1 cellular context compared by ENCODE assay signal in genomic region chr16:68749424-68749823, GRCh38.
A peak's percentile ranks its signal among the peaks of the same experiment; 100 is the strongest.
TF ChIP-seq lines count a peak whose summit lies in the region.

No MANE protein-coding gene starts in this region.

TF ChIP-seq in HepG2, 621 proteins besides CTCF, POLR2A, EP300 and RAD21 (continued from another document and continues in another):
- TF ChIP-seq ZNF121 (CRISPR knock-in tag; IDR thresholded peaks at IDR 0.05) = peak; percentile 27; the same call in 1 of the 2 replicates
- TF ChIP-seq ZNF264 (CRISPR knock-in tag; IDR thresholded peaks at IDR 0.05) = 0 out of 2 replicates have a peak, but pooled peaks have one; percentile 10
- TF ChIP-seq ZNF652 (CRISPR knock-in tag; IDR thresholded peaks at IDR 0.05; ENCODE audit: borderline replicate concordance, low read depth) = peak; percentile 34; the same call in 1 of the 2 replicates
- TF ChIP-seq ZNF235 (CRISPR knock-in tag; IDR thresholded peaks at IDR 0.05; ENCODE audit: borderline replicate concordance) = no peak
- peak; percentile 32; the same call in 1 of the 2 replicates for TF ChIP-seq ZFX (CRISPR knock-in tag; IDR thresholded peaks at IDR 0.05; ENCODE audit: low read depth)
- TF ChIP-seq ZKSCAN1 (IDR thresholded peaks at IDR 0.05; ENCODE audit: low read length) = no peak
- TF ChIP-seq NR2F2 (IDR thresholded peaks at IDR 0.05; ENCODE audit: borderline replicate concordance, low read depth) = peak; percentile 81
- TF ChIP-seq NCOA1 (CRISPR knock-in tag; IDR thresholded peaks at IDR 0.05) = no peak
- no peak for TF ChIP-seq ZNF138 (CRISPR knock-in tag; IDR thresholded peaks at IDR 0.05; ENCODE audit: low read depth)
- peak; percentile 84 for TF ChIP-seq HDAC2 (CRISPR knock-in tag; IDR thresholded peaks at IDR 0.05)
- TF ChIP-seq ZBTB7B (CRISPR knock-in tag; IDR thresholded peaks at IDR 0.05) = peak; percentile 38; the same call in 1 of the 2 replicates
- TF ChIP-seq, protein P1, sequence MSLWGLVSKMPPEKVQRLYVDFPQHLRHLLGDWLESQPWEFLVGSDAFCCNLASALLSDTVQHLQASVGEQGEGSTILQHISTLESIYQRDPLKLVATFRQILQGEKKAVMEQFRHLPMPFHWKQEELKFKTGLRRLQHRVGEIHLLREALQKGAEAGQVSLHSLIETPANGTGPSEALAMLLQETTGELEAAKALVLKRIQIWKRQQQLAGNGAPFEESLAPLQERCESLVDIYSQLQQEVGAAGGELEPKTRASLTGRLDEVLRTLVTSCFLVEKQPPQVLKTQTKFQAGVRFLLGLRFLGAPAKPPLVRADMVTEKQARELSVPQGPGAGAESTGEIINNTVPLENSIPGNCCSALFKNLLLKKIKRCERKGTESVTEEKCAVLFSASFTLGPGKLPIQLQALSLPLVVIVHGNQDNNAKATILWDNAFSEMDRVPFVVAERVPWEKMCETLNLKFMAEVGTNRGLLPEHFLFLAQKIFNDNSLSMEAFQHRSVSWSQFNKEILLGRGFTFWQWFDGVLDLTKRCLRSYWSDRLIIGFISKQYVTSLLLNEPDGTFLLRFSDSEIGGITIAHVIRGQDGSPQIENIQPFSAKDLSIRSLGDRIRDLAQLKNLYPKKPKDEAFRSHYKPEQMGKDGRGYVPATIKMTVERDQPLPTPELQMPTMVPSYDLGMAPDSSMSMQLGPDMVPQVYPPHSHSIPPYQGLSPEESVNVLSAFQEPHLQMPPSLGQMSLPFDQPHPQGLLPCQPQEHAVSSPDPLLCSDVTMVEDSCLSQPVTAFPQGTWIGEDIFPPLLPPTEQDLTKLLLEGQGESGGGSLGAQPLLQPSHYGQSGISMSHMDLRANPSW (CRISPR knock-in tag; IDR thresholded peaks at IDR 0.05; ENCODE audit: borderline replicate concordance) = no peak; the same call in 1 of the 2 replicates
- TF ChIP-seq ZBTB39 (CRISPR knock-in tag; IDR thresholded peaks at IDR 0.05) = peak; percentile 53; the same call in 1 of the 2 replicates
- TF ChIP-seq NFIC (IDR thresholded peaks at IDR 0.05; ENCODE audit: low read length) = peak; percentile 39; the same call in 1 of the 2 replicates
- TF ChIP-seq, protein P2, sequence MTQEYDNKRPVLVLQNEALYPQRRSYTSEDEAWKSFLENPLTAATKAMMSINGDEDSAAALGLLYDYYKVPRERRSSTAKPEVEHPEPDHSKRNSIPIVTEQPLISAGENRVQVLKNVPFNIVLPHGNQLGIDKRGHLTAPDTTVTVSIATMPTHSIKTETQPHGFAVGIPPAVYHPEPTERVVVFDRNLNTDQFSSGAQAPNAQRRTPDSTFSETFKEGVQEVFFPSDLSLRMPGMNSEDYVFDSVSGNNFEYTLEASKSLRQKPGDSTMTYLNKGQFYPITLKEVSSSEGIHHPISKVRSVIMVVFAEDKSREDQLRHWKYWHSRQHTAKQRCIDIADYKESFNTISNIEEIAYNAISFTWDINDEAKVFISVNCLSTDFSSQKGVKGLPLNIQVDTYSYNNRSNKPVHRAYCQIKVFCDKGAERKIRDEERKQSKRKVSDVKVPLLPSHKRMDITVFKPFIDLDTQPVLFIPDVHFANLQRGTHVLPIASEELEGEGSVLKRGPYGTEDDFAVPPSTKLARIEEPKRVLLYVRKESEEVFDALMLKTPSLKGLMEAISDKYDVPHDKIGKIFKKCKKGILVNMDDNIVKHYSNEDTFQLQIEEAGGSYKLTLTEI (CRISPR knock-in tag; conservative IDR thresholded peaks at IDR 0.05) = no peak
- TF ChIP-seq MTF2 (CRISPR knock-in tag; IDR thresholded peaks at IDR 0.05; ENCODE audit: borderline replicate concordance) = no peak
- no peak for TF ChIP-seq ZNF598 (CRISPR knock-in tag; IDR thresholded peaks at IDR 0.05; ENCODE audit: borderline replicate concordance)
- TF ChIP-seq ZNF709 (CRISPR knock-in tag; IDR thresholded peaks at IDR 0.05) = no peak
- peak; percentile 43; the same call in 1 of the 2 replicates for TF ChIP-seq SMC3 (IDR thresholded peaks at IDR 0.05; ENCODE audit: low read length)
- no peak for TF ChIP-seq SRSF4 (IDR thresholded peaks at IDR 0.05; ENCODE audit: low read depth, low read length, poor library complexity, severe bottlenecking)
- TF ChIP-seq, protein P3, sequence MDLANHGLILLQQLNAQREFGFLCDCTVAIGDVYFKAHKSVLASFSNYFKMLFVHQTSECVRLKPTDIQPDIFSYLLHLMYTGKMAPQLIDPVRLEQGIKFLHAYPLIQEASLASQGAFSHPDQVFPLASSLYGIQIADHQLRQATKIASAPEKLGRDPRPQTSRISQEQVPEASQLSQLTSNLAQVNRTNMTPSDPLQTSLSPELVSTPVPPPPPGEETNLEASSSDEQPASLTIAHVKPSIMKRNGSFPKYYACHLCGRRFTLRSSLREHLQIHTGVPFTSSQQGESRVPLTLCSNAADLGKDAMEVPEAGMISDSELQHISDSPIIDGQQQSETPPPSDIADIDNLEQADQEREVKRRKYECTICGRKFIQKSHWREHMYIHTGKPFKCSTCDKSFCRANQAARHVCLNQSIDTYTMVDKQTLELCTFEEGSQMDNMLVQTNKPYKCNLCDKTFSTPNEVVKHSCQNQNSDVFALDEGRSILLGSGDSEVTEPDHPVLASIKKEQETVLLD (CRISPR knock-in tag; IDR thresholded peaks at IDR 0.05; ENCODE audit: low read depth) = no peak
- no peak for TF ChIP-seq GTF2F1 (IDR thresholded peaks at IDR 0.05; ENCODE audit: low read length)
- TF ChIP-seq MBD4 (IDR thresholded peaks at IDR 0.05; ENCODE audit: borderline replicate concordance, low read length) = no peak
- no peak for TF ChIP-seq TOE1 (CRISPR knock-in tag; IDR thresholded peaks at IDR 0.05)
- no peak for TF ChIP-seq ZNF234 (CRISPR knock-in tag; conservative IDR thresholded peaks at IDR 0.05)
- TF ChIP-seq, protein P4, sequence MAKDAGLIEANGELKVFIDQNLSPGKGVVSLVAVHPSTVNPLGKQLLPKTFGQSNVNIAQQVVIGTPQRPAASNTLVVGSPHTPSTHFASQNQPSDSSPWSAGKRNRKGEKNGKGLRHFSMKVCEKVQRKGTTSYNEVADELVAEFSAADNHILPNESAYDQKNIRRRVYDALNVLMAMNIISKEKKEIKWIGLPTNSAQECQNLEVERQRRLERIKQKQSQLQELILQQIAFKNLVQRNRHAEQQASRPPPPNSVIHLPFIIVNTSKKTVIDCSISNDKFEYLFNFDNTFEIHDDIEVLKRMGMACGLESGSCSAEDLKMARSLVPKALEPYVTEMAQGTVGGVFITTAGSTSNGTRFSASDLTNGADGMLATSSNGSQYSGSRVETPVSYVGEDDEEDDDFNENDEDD (CRISPR knock-in tag; IDR thresholded peaks at IDR 0.05; ENCODE audit: borderline replicate concordance) = no peak
- TF ChIP-seq, protein P5, sequence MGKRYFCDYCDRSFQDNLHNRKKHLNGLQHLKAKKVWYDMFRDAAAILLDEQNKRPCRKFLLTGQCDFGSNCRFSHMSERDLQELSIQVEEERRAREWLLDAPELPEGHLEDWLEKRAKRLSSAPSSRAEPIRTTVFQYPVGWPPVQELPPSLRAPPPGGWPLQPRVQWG (CRISPR knock-in tag; IDR thresholded peaks at IDR 0.05; ENCODE audit: borderline replicate concordance, low read depth) = no peak
- no peak for TF ChIP-seq ZSCAN12 (CRISPR knock-in tag; IDR thresholded peaks at IDR 0.05)
- TF ChIP-seq, protein P6, sequence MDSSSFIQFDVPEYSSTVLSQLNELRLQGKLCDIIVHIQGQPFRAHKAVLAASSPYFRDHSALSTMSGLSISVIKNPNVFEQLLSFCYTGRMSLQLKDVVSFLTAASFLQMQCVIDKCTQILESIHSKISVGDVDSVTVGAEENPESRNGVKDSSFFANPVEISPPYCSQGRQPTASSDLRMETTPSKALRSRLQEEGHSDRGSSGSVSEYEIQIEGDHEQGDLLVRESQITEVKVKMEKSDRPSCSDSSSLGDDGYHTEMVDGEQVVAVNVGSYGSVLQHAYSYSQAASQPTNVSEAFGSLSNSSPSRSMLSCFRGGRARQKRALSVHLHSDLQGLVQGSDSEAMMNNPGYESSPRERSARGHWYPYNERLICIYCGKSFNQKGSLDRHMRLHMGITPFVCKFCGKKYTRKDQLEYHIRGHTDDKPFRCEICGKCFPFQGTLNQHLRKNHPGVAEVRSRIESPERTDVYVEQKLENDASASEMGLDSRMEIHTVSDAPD (CRISPR knock-in tag; IDR thresholded peaks at IDR 0.05) = no peak
- TF ChIP-seq, protein P7, sequence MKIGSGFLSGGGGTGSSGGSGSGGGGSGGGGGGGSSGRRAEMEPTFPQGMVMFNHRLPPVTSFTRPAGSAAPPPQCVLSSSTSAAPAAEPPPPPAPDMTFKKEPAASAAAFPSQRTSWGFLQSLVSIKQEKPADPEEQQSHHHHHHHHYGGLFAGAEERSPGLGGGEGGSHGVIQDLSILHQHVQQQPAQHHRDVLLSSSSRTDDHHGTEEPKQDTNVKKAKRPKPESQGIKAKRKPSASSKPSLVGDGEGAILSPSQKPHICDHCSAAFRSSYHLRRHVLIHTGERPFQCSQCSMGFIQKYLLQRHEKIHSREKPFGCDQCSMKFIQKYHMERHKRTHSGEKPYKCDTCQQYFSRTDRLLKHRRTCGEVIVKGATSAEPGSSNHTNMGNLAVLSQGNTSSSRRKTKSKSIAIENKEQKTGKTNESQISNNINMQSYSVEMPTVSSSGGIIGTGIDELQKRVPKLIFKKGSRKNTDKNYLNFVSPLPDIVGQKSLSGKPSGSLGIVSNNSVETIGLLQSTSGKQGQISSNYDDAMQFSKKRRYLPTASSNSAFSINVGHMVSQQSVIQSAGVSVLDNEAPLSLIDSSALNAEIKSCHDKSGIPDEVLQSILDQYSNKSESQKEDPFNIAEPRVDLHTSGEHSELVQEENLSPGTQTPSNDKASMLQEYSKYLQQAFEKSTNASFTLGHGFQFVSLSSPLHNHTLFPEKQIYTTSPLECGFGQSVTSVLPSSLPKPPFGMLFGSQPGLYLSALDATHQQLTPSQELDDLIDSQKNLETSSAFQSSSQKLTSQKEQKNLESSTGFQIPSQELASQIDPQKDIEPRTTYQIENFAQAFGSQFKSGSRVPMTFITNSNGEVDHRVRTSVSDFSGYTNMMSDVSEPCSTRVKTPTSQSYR (CRISPR knock-in tag; IDR thresholded peaks at IDR 0.05; ENCODE audit: borderline replicate concordance) = 0 out of 2 replicates have a peak, but pooled peaks have one; percentile 22
- TF ChIP-seq KDM5B (CRISPR knock-in tag; IDR thresholded peaks at IDR 0.05; ENCODE audit: borderline replicate concordance) = peak; percentile 33; the same call in 1 of the 2 replicates
- peak; percentile 83 for TF ChIP-seq NCOA2 (CRISPR knock-in tag; IDR thresholded peaks at IDR 0.05)
- TF ChIP-seq, protein P8, sequence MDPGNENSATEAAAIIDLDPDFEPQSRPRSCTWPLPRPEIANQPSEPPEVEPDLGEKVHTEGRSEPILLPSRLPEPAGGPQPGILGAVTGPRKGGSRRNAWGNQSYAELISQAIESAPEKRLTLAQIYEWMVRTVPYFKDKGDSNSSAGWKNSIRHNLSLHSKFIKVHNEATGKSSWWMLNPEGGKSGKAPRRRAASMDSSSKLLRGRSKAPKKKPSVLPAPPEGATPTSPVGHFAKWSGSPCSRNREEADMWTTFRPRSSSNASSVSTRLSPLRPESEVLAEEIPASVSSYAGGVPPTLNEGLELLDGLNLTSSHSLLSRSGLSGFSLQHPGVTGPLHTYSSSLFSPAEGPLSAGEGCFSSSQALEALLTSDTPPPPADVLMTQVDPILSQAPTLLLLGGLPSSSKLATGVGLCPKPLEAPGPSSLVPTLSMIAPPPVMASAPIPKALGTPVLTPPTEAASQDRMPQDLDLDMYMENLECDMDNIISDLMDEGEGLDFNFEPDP (CRISPR knock-in tag; conservative IDR thresholded peaks at IDR 0.05) = no peak
- no peak for TF ChIP-seq ZNF543 (CRISPR knock-in tag; IDR thresholded peaks at IDR 0.05)
- no peak for TF ChIP-seq PCBP2 (optimal IDR thresholded peaks at IDR 0.05; ENCODE audit: low read depth, low read length, poor library complexity, severe bottlenecking)
- TF ChIP-seq LCORL (IDR thresholded peaks at IDR 0.05) = no peak
- TF ChIP-seq LCORL (CRISPR knock-in tag; IDR thresholded peaks at IDR 0.05) = peak; percentile 70; the same call in 1 of the 2 replicates
- no peak for TF ChIP-seq RFXANK (CRISPR knock-in tag; IDR thresholded peaks at IDR 0.05)
- no peak for TF ChIP-seq BCLAF1 (IDR thresholded peaks at IDR 0.05)
- TF ChIP-seq NONO (IDR thresholded peaks at IDR 0.05) = no peak
- TF ChIP-seq NONO (CRISPR knock-in tag; conservative IDR thresholded peaks at IDR 0.05) = no peak
- TF ChIP-seq HOXA7 (CRISPR knock-in tag; IDR thresholded peaks at IDR 0.05) = no peak
- TF ChIP-seq ZSCAN31 (CRISPR knock-in tag; IDR thresholded peaks at IDR 0.05; ENCODE audit: low read depth) = peak; percentile 38; the same call in 1 of the 2 replicates
- TF ChIP-seq ZNF546 (CRISPR knock-in tag; conservative IDR thresholded peaks at IDR 0.05) = no peak
- no peak for TF ChIP-seq SMYD3 (CRISPR knock-in tag; IDR thresholded peaks at IDR 0.05)
- no peak for TF ChIP-seq CAMTA2 (CRISPR knock-in tag; IDR thresholded peaks at IDR 0.05; ENCODE audit: borderline replicate concordance)
